In the genomic region with DNA sequence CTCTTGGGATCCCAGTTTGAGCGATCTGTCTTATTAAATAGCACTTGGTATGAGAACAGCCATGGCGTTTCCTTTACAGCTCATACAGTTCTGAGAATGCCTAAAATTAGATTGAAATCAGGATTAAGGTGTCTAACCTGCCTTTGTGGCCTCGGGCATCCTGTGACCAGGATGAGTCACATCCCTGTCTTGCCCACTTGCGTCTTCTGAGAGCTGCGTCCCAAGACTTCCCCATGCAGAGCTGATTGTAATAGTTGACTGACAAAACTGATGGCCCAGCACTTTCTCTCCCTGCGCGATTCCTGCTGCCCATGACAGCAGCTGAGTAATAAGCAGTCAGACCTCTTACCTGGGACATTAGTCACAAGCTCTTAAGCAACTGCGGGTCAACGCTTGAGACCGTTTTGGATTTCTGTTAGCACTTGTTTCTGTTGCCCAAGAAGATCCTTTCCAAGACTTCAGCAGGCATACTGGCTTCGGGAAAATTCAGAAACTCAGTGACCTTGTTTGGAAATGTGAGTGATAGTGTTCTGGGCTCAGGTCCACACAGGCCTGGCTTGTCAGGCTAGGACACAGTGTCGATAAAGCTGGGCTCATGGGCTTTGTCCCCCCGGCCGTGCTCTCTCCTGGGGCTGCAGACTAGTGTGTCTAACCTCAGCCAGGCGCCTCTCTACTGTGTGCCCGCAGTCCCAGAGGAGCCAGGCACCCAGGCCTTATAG, we compare ENCODE assay signal across 8 cellular contexts.
DNase-seq lines count a peak whose midpoint lies in the region; ATAC-seq and TF ChIP-seq lines count a peak whose summit lies in the region.

No MANE protein-coding gene starts in this region.

- POLR2A ChIA-PET in SK-N-SH (lab: Yijun Ruan, JAX): no interaction called here

- CTCF ChIA-PET in SK-N-SH (lab: Yijun Ruan, JAX): interaction anchor here (1.1 to 3.1 kb wide), 4 partner anchors 21 to 601 kb away, joined by 3 to 9 read pairs (median 6); no protein-coding TSS in a partner anchor

- no peaks in the 10 kb centered on the region for H3K9me2 ChIP-seq in SK-N-SH

- TF ChIP-seq EP300 in SK-N-SH (IDR thresholded peaks at IDR 0.05; ENCODE audit: borderline replicate concordance in 1 of 2, low read depth in 1 of 2, low read length in 1 of 2): no peak

- H2AFZ ChIP-seq in SK-N-SH (ENCODE audit: low read depth): no peak overlapping the region

- H3K9me3 ChIP-seq in SK-N-SH (no peaks in the 10 kb centered on the region), adipocyte (ENCODE audit: control insufficient read depth, low read length) (no peaks in the 10 kb centered on the region)

- peaks cover 20% of the 10 kb centered on the region for H3F3A ChIP-seq in SK-N-SH (replicated peaks; ENCODE audit: insufficient read depth)

- H4K20me1 ChIP-seq in SK-N-SH (ENCODE audit: insufficient read depth): no peaks in the 10 kb centered on the region

- no peak for TF ChIP-seq RAD21 in SK-N-SH (IDR thresholded peaks at IDR 0.05; ENCODE audit: low read length)

- H3K79me2 ChIP-seq in SK-N-SH (ENCODE audit: insufficient read depth): no peaks in the 10 kb centered on the region

- ATAC-seq in GM18511 (IDR thresholded peaks at IDR 0.05; ENCODE audit: unreplicated experiment) (peak; percentile 87), HG02884 (IDR thresholded peaks at IDR 0.05; ENCODE audit: unreplicated experiment) (peak; percentile 86)

- no peak overlapping the region for H3K4me3 ChIP-seq in SK-N-SH (ENCODE audit: low read depth in 2 of 2, low read length in 1 of 2)
- no peak overlapping the region for H3K4me3 ChIP-seq in adipocyte (ENCODE audit: low read length)

- no peak for DNase-seq in SK-N-SH
- DNase-seq in adipocyte (ENCODE audit: low read depth): no peak
- DNase-seq in stimulated activated CD8-positive, alpha-beta memory T cell treated with anti-CD3 and anti-CD28 coated beads, Interleukin-7, amount 100 ng/mL, for 4 hours (ENCODE audit: low read depth in 2 of 2): peak; percentile 63 to 70
- DNase-seq in SHP77 treated with DMSO at 0.1 percent for 48 hours (lab: John Stamatoyannopoulos, UW): no peak
- DNase-seq in retina: no peak

- no peak for TF ChIP-seq CTCF in SK-N-SH (IDR thresholded peaks at IDR 0.05)

- H3K36me3 ChIP-seq in SK-N-SH (replicated peaks in 1 of 2; ENCODE audit: control insufficient read depth in 1 of 2, insufficient read depth in 2 of 2, low read length in 1 of 2): no peaks in the 10 kb centered on the region
- no peaks in the 10 kb centered on the region for H3K36me3 ChIP-seq in adipocyte (ENCODE audit: control insufficient read depth, insufficient read depth, low read length, severe bottlenecking)

- H3K9ac ChIP-seq in SK-N-SH: no peak overlapping the region; the same call in 1 of the 2 replicates
- H3K9ac ChIP-seq in adipocyte (ENCODE audit: low read length): peak overlapping the region; percentile 41

- H3K4me1 ChIP-seq in SK-N-SH (ENCODE audit: control insufficient read depth in 1 of 2, insufficient read depth in 2 of 2, low read depth in 1 of 2, low read length in 1 of 2) (peaks cover 29 to 43% of the 10 kb centered on the region in 2 experiments), adipocyte (ENCODE audit: control insufficient read depth, insufficient read depth, low read length) (peaks cover 33% of the 10 kb centered on the region)

- H3K27me3 ChIP-seq in SK-N-SH (ENCODE audit: insufficient read depth) (no peaks in the 10 kb centered on the region), adipocyte (replicated peaks; ENCODE audit: control insufficient read depth, insufficient read depth, low read length) (no peaks in the 10 kb centered on the region), layer of hippocampus (ENCODE audit: control insufficient read depth, insufficient read depth, low read length) (no peaks in the 10 kb centered on the region)

- no peak overlapping the region; the same call in 1 of the 2 replicates for H3K4me2 ChIP-seq in SK-N-SH

- WGBS in SK-N-SH (ENCODE audit: low lambda C conversion rate): 37% methylated on average over 11 of the region's 16 CpGs

- H3K27ac ChIP-seq in SK-N-SH (ENCODE audit: low read depth in 2 of 2, low read length in 1 of 2) (peak overlapping the region in 1 of 2 experiments; percentile 59; a peak in 3 of 4 replicates), layer of hippocampus (ENCODE audit: low read depth, low read length) (peak overlapping the region; percentile 24)

TF ChIP-seq in SK-N-SH, 30 proteins besides CTCF, POLR2A, EP300 and RAD21:
- 0 out of 2 replicates have a peak, but pooled peaks have one; percentile 26 for TF ChIP-seq FOSL2 (IDR thresholded peaks at IDR 0.05; ENCODE audit: borderline replicate concordance, low read depth)
- peak; percentile 47; the same call in 1 of the 2 replicates for TF ChIP-seq TCF12 (IDR thresholded peaks at IDR 0.05)
- no peak for TF ChIP-seq RFX5 (IDR thresholded peaks at IDR 0.05; ENCODE audit: low read length)
- peak; percentile 35; the same call in 1 of the 2 replicates for TF ChIP-seq JUND (IDR thresholded peaks at IDR 0.05)

Comparison
In these comparisons a context has a peak if more than half of its experiments do, and no peak if none do; other contexts are left out.
1. DNase-seq: peak in stimulated activated CD8-positive, alpha-beta memory T cell treated with anti-CD3 and anti-CD28 coated beads, Interleukin-7, amount 100 ng/mL, for 4 hours (2 of 2); none in SK-N-SH (single experiment), adipocyte (single experiment), SHP77 treated with DMSO at 0.1 percent for 48 hours (single experiment) and retina (single experiment).